Comparison of ENCODE assay signal across 8 cellular contexts in the genomic region with DNA sequence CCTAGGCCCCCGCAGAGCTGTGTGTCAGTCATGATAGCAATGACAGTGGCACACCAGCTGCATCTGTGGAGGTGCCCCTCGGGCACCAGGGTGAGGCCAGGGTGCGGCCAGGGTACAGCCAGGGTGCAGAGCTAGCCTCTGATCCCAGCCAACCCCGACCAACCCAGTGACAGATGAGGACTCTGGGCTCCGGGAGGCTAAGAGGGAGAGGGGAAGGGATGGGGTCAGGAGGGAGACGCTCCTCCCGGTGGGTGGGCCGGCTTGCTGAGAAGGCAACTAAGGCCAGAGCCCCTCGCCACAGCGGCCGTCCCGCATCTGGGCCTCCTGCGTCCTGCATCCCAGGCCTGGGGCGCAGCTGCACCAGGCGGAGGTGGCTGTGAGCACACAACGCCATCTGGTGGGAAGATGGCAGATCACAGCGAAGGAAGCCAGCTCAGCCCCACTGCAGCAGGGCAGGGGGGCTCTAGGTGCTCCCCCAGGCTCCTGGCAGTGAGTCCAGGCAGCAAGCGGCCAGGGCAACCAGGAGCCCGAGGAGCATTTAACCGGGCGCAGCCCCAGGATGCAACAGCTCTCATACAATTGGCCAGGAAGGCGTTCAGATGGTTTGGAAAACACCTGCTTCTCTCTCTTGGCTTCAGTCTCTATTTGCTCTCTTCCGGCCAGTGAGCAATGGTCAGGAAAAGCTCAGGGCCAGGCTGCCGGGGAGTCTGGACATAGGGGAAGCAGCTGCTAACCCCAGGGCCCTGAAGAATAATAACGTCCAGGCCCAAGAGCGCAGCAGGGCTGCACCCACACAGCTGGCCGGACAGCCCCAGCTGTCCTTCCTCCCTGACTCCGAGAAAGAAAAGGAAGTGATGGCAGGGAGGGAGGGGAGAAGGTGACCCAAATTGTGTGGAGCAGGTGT.
A peak's percentile ranks its signal among the peaks of the same experiment; 100 is the strongest.
DNase-seq lines count a peak whose midpoint lies in the region; ATAC-seq, FAIRE-seq and TF ChIP-seq lines count a peak whose summit lies in the region.

No MANE protein-coding gene starts in this region.

- DNase-seq in 8988T (peak; percentile 94), GM10266 (ENCODE audit: extremely low spot score) (peak; percentile 75), NCI-H1105 treated with DMSO at 0.1 percent for 48 hours (lab: John Stamatoyannopoulos, UW) (peak; percentile 31), frontal cortex (ENCODE audit: low spot score in 2 of 2) (peak; percentile 58 to 83), posterior cingulate gyrus (peak in 8 of 10 donors; percentile 57 to 93 (median 64))
- DNase-seq in activated CD8-positive, alpha-beta memory T cell treated with anti-CD3 and anti-CD28 coated beads, Interleukin-2, amount 50 U/mL, for 48 hours: peak; percentile 65

- peak; percentile 86 for TF ChIP-seq CTCF in GM10266 (IDR thresholded peaks at IDR 0.05; ENCODE audit: control insufficient read depth, insufficient read depth, low read depth, missing control alignments)

- intact Hi-C loops in posterior cingulate gyrus (cut with DNase I): loop anchor here (5.0 to 10.0 kb wide), 2 partner anchors 154 to 1682 kb away; no protein-coding TSS in a partner anchor

- ATAC-seq in GM21576 (IDR thresholded peaks at IDR 0.05; ENCODE audit: unreplicated experiment) (no peak), HG03108 (IDR thresholded peaks at IDR 0.05; ENCODE audit: unreplicated experiment) (no peak)

- no peak for FAIRE-seq in frontal cortex (lab: Jason Lieb, UNC)

Comparison
In these comparisons a context has a peak if more than half of its experiments do, and no peak if none do; other contexts are left out.
1. DNase-seq: peak in every context shown above with its lines; median percentile 94 in 8988T; 75 in GM10266; 70 in frontal cortex; 65 in activated CD8-positive, alpha-beta memory T cell treated with anti-CD3 and anti-CD28 coated beads, Interleukin-2, amount 50 U/mL, for 48 hours; 64 in posterior cingulate gyrus; 31 in NCI-H1105 treated with DMSO at 0.1 percent for 48 hours.